ENCODE assay signal across 8 cellular contexts in genomic region chr1:54716299-54717047, GRCh38. TPM values are rescaled to one million over a fixed set of nuclear protein-coding genes. Genes with fewer than 3 reads are reported as not detected.
DNase-seq lines count a peak whose midpoint lies in the region; ATAC-seq and TF ChIP-seq lines count a peak whose summit lies in the region.

No MANE protein-coding gene starts in this region.

- peak overlapping the region; percentile 88 for H3K4me3 ChIP-seq in WI38 (ENCODE audit: low read depth, low read length)
- H3K4me3 ChIP-seq in skeletal muscle tissue (ENCODE audit: low read length in 3 of 3), result peak overlapping the region; percentile 91 to 99 (median 95)

- H3K27ac ChIP-seq in foreskin keratinocyte, result peak overlapping the region; percentile 80
- peak overlapping the region; percentile 84 for H3K27ac ChIP-seq in skeletal muscle tissue (ENCODE audit: low read depth, low read length)

- no peaks in the 10 kb centered on the region for H3K9me3 ChIP-seq in skeletal muscle tissue (ENCODE audit: control insufficient read depth in 3 of 3, low read length in 3 of 3)

- H3K36me3 ChIP-seq in skeletal muscle tissue (ENCODE audit: control insufficient read depth in 3 of 3, insufficient read depth in 3 of 3, low read length in 3 of 3), result peaks cover 9 to 35% (median 12%) of the 10 kb centered on the region in 3 donors

- peak; percentile 70 for ATAC-seq in foreskin keratinocyte
- ATAC-seq in GM18502 (IDR thresholded peaks at IDR 0.05; ENCODE audit: poor library complexity, unreplicated experiment), result no peak

- peaks cover 11% of the 10 kb centered on the region for H3K4me1 ChIP-seq in foreskin keratinocyte
- H3K4me1 ChIP-seq in skeletal muscle tissue (ENCODE audit: control insufficient read depth in 3 of 3, insufficient read depth in 3 of 3, low read length in 3 of 3), result peaks cover 16 to 19% (median 16%) of the 10 kb centered on the region in 3 donors

- TF ChIP-seq CTCF in WI38 (IDR thresholded peaks at IDR 0.05; ENCODE audit: low read depth, low read length), result no peak
- TF ChIP-seq CTCF in foreskin keratinocyte (conservative IDR thresholded peaks at IDR 0.05), result no peak

- H3K27me3 ChIP-seq in foreskin keratinocyte (no peaks in the 10 kb centered on the region), skeletal muscle tissue (ENCODE audit: control insufficient read depth in 3 of 3, insufficient read depth in 3 of 3, low read length in 3 of 3) (no peaks in the 10 kb centered on the region)

- peak overlapping the region; percentile 91 to 94 (median 92) for H3K9ac ChIP-seq in skeletal muscle tissue (ENCODE audit: low read depth in 1 of 3, low read length in 3 of 3)

- DNase-seq in stimulated activated CD4-positive, alpha-beta T cell treated with anti-CD3 and anti-CD28 coated beads, Interleukin-4, amount 100 ng/mL, for 48 hours (ENCODE audit: low read depth in 2 of 2), result peak; percentile 6 to 9
- no peak for DNase-seq in stimulated activated CD4-positive, alpha-beta T cell treated with anti-CD3 and anti-CD28 coated beads, Interleukin-4, amount 100 ng/mL, for 4 hours
- peak; percentile 64 to 85 for DNase-seq in foreskin keratinocyte
- no peak for DNase-seq in NCI-H1436 (lab: John Stamatoyannopoulos, UW)
- DNase-seq in foreskin melanocyte, result no peak

RNA-seq across cellular contexts. Expression of gene TTC4, which starts 0.8 kb away (rescaled TPM):
- total RNA-seq in foreskin keratinocyte, result 25.3 and 33.8 TPM in 2 replicates
- polyA plus RNA-seq in foreskin keratinocyte, result 21.7 and 30.9 TPM in 2 replicates
- total RNA-seq in skeletal muscle tissue, result 18.8 TPM

RNA-seq across cellular contexts. Expression of gene PARS2, which starts 47.9 kb away (rescaled TPM):
- total RNA-seq in foreskin keratinocyte (5.9 and 6.2 TPM in 2 replicates), skeletal muscle tissue (5.2 TPM)
- polyA plus RNA-seq in foreskin keratinocyte, result 4.0 and 4.4 TPM in 2 replicates

Comparison
In these comparisons a context has a peak if more than half of its experiments do, and no peak if none do; other contexts are left out.
1. DNase-seq: peak in stimulated activated CD4-positive, alpha-beta T cell treated with anti-CD3 and anti-CD28 coated beads, Interleukin-4, amount 100 ng/mL, for 48 hours (2 of 2) and foreskin keratinocyte (2 of 2); none in stimulated activated CD4-positive, alpha-beta T cell treated with anti-CD3 and anti-CD28 coated beads, Interleukin-4, amount 100 ng/mL, for 4 hours (0 of 2), NCI-H1436 (single experiment) and foreskin melanocyte (single experiment).